ENCODE assay signal across 8 cellular contexts in the genomic region with DNA sequence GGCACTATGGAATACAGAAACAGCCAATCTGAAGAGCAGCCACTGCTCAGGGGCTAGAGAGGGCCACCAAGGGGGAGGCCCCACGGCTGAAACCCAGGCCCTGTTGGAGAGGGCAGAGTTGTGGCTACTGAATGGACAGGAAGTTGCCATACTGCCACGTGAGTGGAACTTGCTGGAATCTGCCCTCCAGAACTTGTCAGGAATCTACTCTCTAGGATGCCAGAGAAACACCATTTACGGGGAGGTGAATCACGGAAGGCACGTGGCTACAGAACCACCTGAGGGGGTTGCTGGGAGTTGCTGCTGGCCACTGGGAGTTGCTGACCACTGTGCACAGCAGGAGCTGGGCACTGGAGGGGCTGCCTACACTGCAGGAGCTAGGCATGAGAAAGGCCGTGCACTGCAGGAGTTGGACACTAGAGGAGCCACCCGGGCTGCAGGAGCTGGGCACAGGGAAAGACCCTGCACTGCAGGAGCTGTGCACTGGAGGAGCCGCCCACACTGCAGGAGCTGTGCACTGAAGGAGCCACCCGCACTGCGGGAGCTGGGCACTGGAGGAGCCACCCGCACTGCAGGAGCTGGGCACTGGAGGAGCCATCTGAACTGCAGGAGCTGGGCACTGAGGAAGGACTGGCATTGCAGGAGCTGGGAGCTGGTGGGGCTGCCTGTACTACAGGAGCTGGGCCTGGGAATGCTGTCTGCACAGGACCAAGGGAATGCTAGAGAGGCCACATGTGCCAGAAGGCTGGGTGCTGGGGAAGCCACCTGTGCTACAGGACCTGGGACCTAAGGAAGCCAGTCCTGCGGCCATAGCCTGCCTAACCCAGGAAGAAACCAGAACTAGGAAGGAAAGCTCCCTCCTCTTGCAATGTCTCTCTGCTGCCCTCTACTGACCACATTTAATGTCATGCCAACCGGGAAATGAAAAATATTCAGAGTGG.
DNase-seq lines count a peak whose midpoint lies in the region; ATAC-seq and TF ChIP-seq lines count a peak whose summit lies in the region.

No MANE protein-coding gene starts in this region.

- peaks cover 6% of the 10 kb centered on the region for H3K4me1 ChIP-seq in CD8-positive, alpha-beta T cell (ENCODE audit: insufficient read depth, low read length)
- H3K4me1 ChIP-seq in mesenchymal stem cell (ENCODE audit: control insufficient read depth, insufficient read depth, low read depth, low read length), result peaks cover 11% of the 10 kb centered on the region

- H3K4me3 ChIP-seq in CD8-positive, alpha-beta T cell (ENCODE audit: low read depth, low read length), result no peak overlapping the region
- H3K4me3 ChIP-seq in mesenchymal stem cell (ENCODE audit: insufficient read depth in 1 of 2, low read depth in 1 of 2, low read length in 2 of 2), result no peak overlapping the region

- no peak overlapping the region for H3K4me2 ChIP-seq in mesenchymal stem cell (ENCODE audit: low read length, poor library complexity, severe bottlenecking)

- WGBS in mesenchymal stem cell, result 64% methylated on average over 13 of the region's 13 CpGs

- H2BK12ac ChIP-seq in mesenchymal stem cell (ENCODE audit: low read length in 2 of 2), result no peak overlapping the region

- H3K27me3 ChIP-seq in CD8-positive, alpha-beta T cell (ENCODE audit: insufficient read depth, low read length), result no peaks in the 10 kb centered on the region
- peaks cover 20 to 55% of the 10 kb centered on the region in 2 experiments for H3K27me3 ChIP-seq in mesenchymal stem cell (ENCODE audit: control insufficient read depth in 1 of 2, insufficient read depth in 1 of 2, low read length in 2 of 2)

- no peak overlapping the region for H3K4ac ChIP-seq in mesenchymal stem cell (ENCODE audit: low read depth in 1 of 2, low read length in 2 of 2)

- POLR2A ChIA-PET in CD8-positive, alpha-beta T cell (lab: Charles Lee), result no interaction called here
- POLR2A ChIA-PET in HEK293T (lab: Yijun Ruan, JAX), result interaction anchor here (0.8 kb wide), 1 partner anchor 318 kb away, joined by 3 read pairs; no protein-coding TSS in a partner anchor
- POLR2A ChIA-PET in activated CD4-positive, alpha-beta memory T cell treated with anti-CD3 and anti-CD28 coated beads, Interleukin-2, amount 10 ng/mL, durations not matched to agents 7 days and 5 days (lab: Charles Lee), result no interaction called here

- H3K4me3 Mint-ChIP-seq in CD8-positive, alpha-beta T cell, result no peak overlapping the region
- H3K4me3 Mint-ChIP-seq in activated CD4-positive, alpha-beta memory T cell treated with anti-CD3 and anti-CD28 coated beads, Interleukin-2, amount 10 ng/mL, durations not matched to agents 7 days and 5 days, result no peak overlapping the region
- H3K4me3 Mint-ChIP-seq in stimulated activated naive CD8-positive, alpha-beta T cell treated with anti-CD3 and anti-CD28 coated beads, Interleukin-15, amount 100 ng/mL, for 72 hours, result no peak overlapping the region

- no peak overlapping the region for H4K8ac ChIP-seq in mesenchymal stem cell (ENCODE audit: low read length)

- H3K79me1 ChIP-seq in mesenchymal stem cell (replicated peaks; ENCODE audit: low read length, poor library complexity, severe bottlenecking), result no peaks in the 10 kb centered on the region

- intact Hi-C loops in CD8-positive, alpha-beta T cell (cut with DNase I, micrococcal nuclease), result loop anchor here in 1 of 2 experiments (1.0 to 5.0 kb wide), 2 partner anchors 327 to 1144 kb away; a partner anchor contains a TSS

- peaks cover 33% of the 10 kb centered on the region for H3K27me3 Mint-ChIP-seq in CD8-positive, alpha-beta T cell (ENCODE audit: low read depth)
- H3K27me3 Mint-ChIP-seq in activated CD4-positive, alpha-beta memory T cell treated with anti-CD3 and anti-CD28 coated beads, Interleukin-2, amount 10 ng/mL, durations not matched to agents 7 days and 5 days, result peaks cover 4% of the 10 kb centered on the region
- H3K27me3 Mint-ChIP-seq in stimulated activated naive CD8-positive, alpha-beta T cell treated with anti-CD3 and anti-CD28 coated beads, Interleukin-15, amount 100 ng/mL, for 72 hours, result peaks cover 48% of the 10 kb centered on the region

- no peak overlapping the region for H2AFZ ChIP-seq in mesenchymal stem cell (ENCODE audit: low read depth, low read length)

- TF ChIP-seq CTCF in CD8-positive, alpha-beta T cell (IDR thresholded peaks at IDR 0.05), result peak; percentile 78

- H3K27ac Mint-ChIP-seq in CD8-positive, alpha-beta T cell, result no peak overlapping the region
- no peak overlapping the region for H3K27ac Mint-ChIP-seq in activated CD4-positive, alpha-beta memory T cell treated with anti-CD3 and anti-CD28 coated beads, Interleukin-2, amount 10 ng/mL, durations not matched to agents 7 days and 5 days
- H3K27ac Mint-ChIP-seq in stimulated activated naive CD8-positive, alpha-beta T cell treated with anti-CD3 and anti-CD28 coated beads, Interleukin-15, amount 100 ng/mL, for 72 hours, result no peak overlapping the region

- CTCF ChIA-PET in CD8-positive, alpha-beta T cell (lab: Charles Lee), result interaction anchor here (0.6 to 2.6 kb wide), 22 partner anchors 9 to 1146 kb away, joined by 3 to 47 read pairs (median 5); a partner anchor contains a TSS
- CTCF ChIA-PET in HEK293T (lab: Yijun Ruan, JAX), result interaction anchor here (0.6 to 1.7 kb wide), 26 partner anchors 9 to 1264 kb away, joined by 3 to 17 read pairs (median 4); no protein-coding TSS in a partner anchor
- CTCF ChIA-PET in activated CD4-positive, alpha-beta memory T cell treated with anti-CD3 and anti-CD28 coated beads, Interleukin-2, amount 10 ng/mL, durations not matched to agents 7 days and 5 days (lab: Charles Lee), result interaction anchor here (0.8 to 1.9 kb wide), 24 partner anchors 8 to 1143 kb away, joined by 3 to 10 read pairs (median 4); a partner anchor contains a TSS

- H3K4me1 Mint-ChIP-seq in CD8-positive, alpha-beta T cell (ENCODE audit: low read depth), result peaks cover 2% of the 10 kb centered on the region
- H3K4me1 Mint-ChIP-seq in activated CD4-positive, alpha-beta memory T cell treated with anti-CD3 and anti-CD28 coated beads, Interleukin-2, amount 10 ng/mL, durations not matched to agents 7 days and 5 days, result no peaks in the 10 kb centered on the region
- H3K4me1 Mint-ChIP-seq in stimulated activated naive CD8-positive, alpha-beta T cell treated with anti-CD3 and anti-CD28 coated beads, Interleukin-15, amount 100 ng/mL, for 72 hours, result peaks cover 9% of the 10 kb centered on the region

- no peak overlapping the region for H2AK5ac ChIP-seq in mesenchymal stem cell (ENCODE audit: low read length, severe bottlenecking)

- peak overlapping the region; percentile 55 for H3K9ac ChIP-seq in mesenchymal stem cell (ENCODE audit: low read length)

- no peak overlapping the region for H3K23ac ChIP-seq in mesenchymal stem cell (ENCODE audit: low read length in 2 of 2)

- no peaks in the 10 kb centered on the region for H3K36me3 ChIP-seq in CD8-positive, alpha-beta T cell (ENCODE audit: insufficient read depth, low read length)
- H3K36me3 ChIP-seq in mesenchymal stem cell (ENCODE audit: control insufficient read depth in 1 of 2, insufficient read depth in 2 of 2, low read depth in 1 of 2, low read length in 2 of 2), result no peaks in the 10 kb centered on the region

- H2BK15ac ChIP-seq in mesenchymal stem cell (ENCODE audit: low read depth, poor library complexity, severe bottlenecking), result no peak overlapping the region

- peak overlapping the region; percentile 7 for H4K91ac ChIP-seq in mesenchymal stem cell (ENCODE audit: low read length)

- H2BK5ac ChIP-seq in mesenchymal stem cell (ENCODE audit: low read depth, low read length, poor library complexity, severe bottlenecking), result no peak overlapping the region

- no peaks in the 10 kb centered on the region for H3K9me3 Mint-ChIP-seq in CD8-positive, alpha-beta T cell
- no peaks in the 10 kb centered on the region for H3K9me3 Mint-ChIP-seq in activated CD4-positive, alpha-beta memory T cell treated with anti-CD3 and anti-CD28 coated beads, Interleukin-2, amount 10 ng/mL, durations not matched to agents 7 days and 5 days
- H3K9me3 Mint-ChIP-seq in stimulated activated naive CD8-positive, alpha-beta T cell treated with anti-CD3 and anti-CD28 coated beads, Interleukin-15, amount 100 ng/mL, for 72 hours, result no peaks in the 10 kb centered on the region

- ATAC-seq in CD8-positive, alpha-beta T cell, result no peak
- peak; percentile 53 for ATAC-seq in stimulated activated naive CD8-positive, alpha-beta T cell treated with anti-CD3 and anti-CD28 coated beads, Interleukin-15, amount 100 ng/mL, for 72 hours
- no peak for ATAC-seq in GM18511 (IDR thresholded peaks at IDR 0.05; ENCODE audit: unreplicated experiment)

- no peaks in the 10 kb centered on the region for H3K36me3 Mint-ChIP-seq in CD8-positive, alpha-beta T cell
- no peaks in the 10 kb centered on the region for H3K36me3 Mint-ChIP-seq in activated CD4-positive, alpha-beta memory T cell treated with anti-CD3 and anti-CD28 coated beads, Interleukin-2, amount 10 ng/mL, durations not matched to agents 7 days and 5 days (ENCODE audit: low read depth)

- H3K9me3 ChIP-seq in CD8-positive, alpha-beta T cell (ENCODE audit: low read length), result no peaks in the 10 kb centered on the region
- no peaks in the 10 kb centered on the region for H3K9me3 ChIP-seq in mesenchymal stem cell (ENCODE audit: control insufficient read depth, low read length)

- no peak overlapping the region for H3K18ac ChIP-seq in mesenchymal stem cell (ENCODE audit: low read depth in 1 of 2, low read length in 2 of 2)

- no peak overlapping the region for H3K14ac ChIP-seq in mesenchymal stem cell (ENCODE audit: low read length in 2 of 2)

- DNase-seq in CD8-positive, alpha-beta T cell, result peak in 6 of 7 experiments; percentile 5 to 55 (median 34)
- DNase-seq in HEK293T (ENCODE audit: extremely low spot score), result peak; percentile 92
- peak; percentile 78 to 93 for DNase-seq in NCI-H526 (lab: John Stamatoyannopoulos, UW)
- DNase-seq in activated CD4-positive, alpha-beta memory T cell treated with anti-CD3 and anti-CD28 coated beads, Interleukin-2, amount 10 ng/mL, durations not matched to agents 7 days and 5 days, result peak; percentile 49
- peak; percentile 93 for DNase-seq in epidermal melanocyte (ENCODE audit: insufficient read length, low spot score)
- DNase-seq in mesenchymal stem cell, result peak; percentile 56
- peak; percentile 26 to 48 for DNase-seq in stimulated activated naive CD8-positive, alpha-beta T cell treated with anti-CD3 and anti-CD28 coated beads, Interleukin-15, amount 100 ng/mL, for 72 hours

- H2BK120ac ChIP-seq in mesenchymal stem cell (ENCODE audit: low read depth, low read length), result no peak overlapping the region

- H3K27ac ChIP-seq in CD8-positive, alpha-beta T cell (ENCODE audit: low read depth, low read length), result no peak overlapping the region
- H3K27ac ChIP-seq in mesenchymal stem cell (ENCODE audit: low read length, poor library complexity, severe bottlenecking), result no peak overlapping the region

TF ChIP-seq in HEK293T, 16 proteins besides CTCF, POLR2A, EP300 and RAD21 (continues in another document):
- no peak for TF ChIP-seq SUZ12 (IDR thresholded peaks at IDR 0.05)
- no peak for TF ChIP-seq ELF4 (IDR thresholded peaks at IDR 0.05)
- TF ChIP-seq SP1 (IDR thresholded peaks at IDR 0.05), result no peak
- no peak for TF ChIP-seq L3MBTL2 (conservative IDR thresholded peaks at IDR 0.05)
- TF ChIP-seq HDGF (IDR thresholded peaks at IDR 0.05; ENCODE audit: borderline replicate concordance), result no peak
- TF ChIP-seq NFRKB (IDR thresholded peaks at IDR 0.05), result no peak
- no peak for TF ChIP-seq LEF1 (IDR thresholded peaks at IDR 0.05; ENCODE audit: borderline replicate concordance)

Comparison
In these comparisons a context has a peak if more than half of its experiments do, and no peak if none do; other contexts are left out.
1. DNase-seq: peak in every context shown above with its lines; median percentile 93 in epidermal melanocyte; 92 in HEK293T; 86 in NCI-H526; 56 in mesenchymal stem cell; 49 in activated CD4-positive, alpha-beta memory T cell treated with anti-CD3 and anti-CD28 coated beads, Interleukin-2, amount 10 ng/mL, durations not matched to agents 7 days and 5 days; 37 in stimulated activated naive CD8-positive, alpha-beta T cell treated with anti-CD3 and anti-CD28 coated beads, Interleukin-15, amount 100 ng/mL, for 72 hours; 34 in CD8-positive, alpha-beta T cell.